Comparison of ENCODE assay signal across 27 cellular contexts in the genomic region with DNA sequence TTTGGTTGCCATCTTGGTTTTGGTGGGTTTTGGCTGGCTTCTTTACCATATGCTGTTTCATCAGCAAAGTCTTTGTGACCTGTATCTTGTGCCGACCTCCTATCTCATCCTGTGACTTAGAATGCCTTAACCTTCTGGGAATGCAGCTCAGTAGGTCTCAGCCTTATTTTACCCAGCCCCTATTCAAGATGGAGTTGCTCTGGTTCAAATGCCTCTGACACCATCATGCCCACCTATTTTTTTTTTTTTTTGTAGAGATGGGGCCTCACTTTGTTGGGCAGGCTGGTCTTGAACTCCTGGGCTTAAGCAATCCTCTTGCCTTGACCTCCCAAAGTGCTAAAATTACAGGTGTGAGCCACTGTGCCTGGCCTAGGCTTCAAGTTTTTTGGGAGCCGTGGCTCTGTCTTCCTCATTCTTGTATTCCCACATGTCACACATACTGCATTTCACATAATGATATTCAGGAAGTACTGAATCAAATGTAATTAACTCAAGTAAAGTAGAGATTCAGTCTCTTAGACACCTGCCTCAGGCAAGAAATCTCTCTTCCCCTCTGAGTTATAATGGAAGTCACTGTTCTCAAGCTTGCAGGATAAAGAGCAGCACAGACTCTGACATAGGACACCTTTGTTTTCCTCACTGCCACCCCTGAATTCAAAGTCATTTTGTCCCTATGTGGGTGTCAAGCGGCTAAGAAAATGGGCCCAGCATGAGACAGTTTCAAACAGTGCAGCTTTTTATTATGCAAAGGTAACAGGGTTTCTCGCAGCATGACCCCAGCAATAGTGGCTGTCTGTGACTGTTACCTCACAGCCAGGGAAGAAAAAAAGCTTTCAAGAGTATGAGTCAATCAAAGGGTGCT.
DNase-seq lines count a peak whose midpoint lies in the region; ATAC-seq and TF ChIP-seq lines count a peak whose summit lies in the region.
"Had no signal": no experiment of that assay in that cellular context is flagged by ENCODE, and none has a peak within 500 bp of the region (broad histone marks: within the 10 kb centered on the region; RNA-seq: fewer than 3 reads in every experiment).

No MANE protein-coding gene starts in this region.

- POLR2A ChIA-PET in HEK293 (lab: Yijun Ruan, JAX): interaction anchor here (0.6 kb wide), 1 partner anchor 805 kb away, joined by 3 read pairs; no protein-coding TSS in a partner anchor

- H3K36me3 ChIP-seq in HEK293 (ENCODE audit: control insufficient read depth in 2 of 2, insufficient read depth in 1 of 2, low read length in 2 of 2): no peaks in the 10 kb centered on the region
- H3K36me3 ChIP-seq: esophagus squamous epithelium, MG63, sigmoid colon had no signal

- no peak overlapping the region for H3K27ac ChIP-seq in HEK293 (ENCODE audit: extremely low read depth, low read depth, low read length)
- H3K27ac ChIP-seq: C4-2B, esophagus squamous epithelium, parathyroid adenoma, sigmoid colon had no signal

- no peak overlapping the region for H3K4me3 ChIP-seq in HEK293 (ENCODE audit: low read depth, low read length)
- H3K4me3 ChIP-seq: esophagus squamous epithelium, MG63, sigmoid colon had no signal

- no peaks in the 10 kb centered on the region for H3K4me1 ChIP-seq in HEK293 (ENCODE audit: control insufficient read depth, insufficient read depth, low read length)

- DNase-seq in ELF-1 (ENCODE audit: low read depth, low spot score): peak; percentile 81
- peak; percentile 98 for DNase-seq in NCI-H69 (lab: John Stamatoyannopoulos, UW)
- peak; percentile 74 for DNase-seq in iPS DF 4.7 (ENCODE audit: extremely low read depth, low spot score)
- DNase-seq in RKO (ENCODE audit: low spot score): no peak
- DNase-seq in COR-L47 (lab: John Stamatoyannopoulos, UW): no peak
- DNase-seq: ACHN; activated CD4-positive, alpha-beta T cell treated with anti-CD3 and anti-CD28 coated beads, Interleukin-2, amount 10 ng/mL, durations not matched to agents 24 days and 14 days; activated CD8-positive, alpha-beta memory T cell treated with anti-CD3 and anti-CD28 coated beads, Interleukin-2, amount 10 ng/mL, durations not matched to agents 7 days and 5 days; activated naive CD8-positive, alpha-beta T cell treated with anti-CD3 and anti-CD28 coated beads, Interleukin-2, amount 10 ng/mL, durations not matched to agents 7 days and 5 days; effector memory CD8-positive, alpha-beta T cell; esophagus squamous epithelium; HFFc6; left cardiac atrium; mesenchymal stem cell; MG63; natural killer cell; NCI-H187 treated with DMSO at 0.1 percent for 48 hours; NCI-H524; Right ventricle myocardium superior; sigmoid colon; T-cell had no signal

- ATAC-seq in SK-N-SH treated with all-trans-retinoic acid at 6 μM for 48 hours: no peak
- ATAC-seq in HG03039 (IDR thresholded peaks at IDR 0.05; ENCODE audit: unreplicated experiment): no peak
- ATAC-seq: activated CD8-positive, alpha-beta memory T cell treated with anti-CD3 and anti-CD28 coated beads, Interleukin-2, amount 10 ng/mL, durations not matched to agents 7 days and 5 days; effector memory CD8-positive, alpha-beta T cell; left cardiac atrium; natural killer cell; stimulated activated memory B cell treated with anti-CD40 and anti-IgM and Interleukin-4, amounts not matched to agents 10 μg/mL and 1 μg/mL and 100 μg/mL, for 72 hours; T-cell had no signal

- TF ChIP-seq CTCF in HEK293 (tag by site-specific recombination; IDR thresholded peaks at IDR 0.05): no peak

- no peaks in the 10 kb centered on the region for H3K9me3 ChIP-seq in HEK293 (ENCODE audit: control insufficient read depth, insufficient read depth, low read depth, low read length)
- H3K9me3 ChIP-seq: esophagus squamous epithelium, MG63, sigmoid colon had no signal

- CTCF ChIA-PET in HEK293 (lab: Yijun Ruan, JAX): interaction anchor here (0.7 kb wide), 1 partner anchor 164 kb away, joined by 3 read pairs; no protein-coding TSS in a partner anchor

TF ChIP-seq in HEK293, 187 proteins besides CTCF, POLR2A, EP300 and RAD21:
- TF ChIP-seq ZNF354C (tag by site-specific recombination; IDR thresholded peaks at IDR 0.05; ENCODE audit: borderline replicate concordance, low read depth) (no peak), ZIC2 (tag by site-specific recombination; IDR thresholded peaks at IDR 0.05) (peak; percentile 77)

TF ChIP-seq in SK-N-SH treated with all-trans-retinoic acid at 6 μM for 48 hours, 23 proteins besides CTCF, POLR2A, EP300 and RAD21:
- no peak for TF ChIP-seq TOX (CRISPR knock-in tag; IDR thresholded peaks at IDR 0.05; ENCODE audit: borderline replicate concordance)
- no peak for TF ChIP-seq PATZ1 (CRISPR knock-in tag; IDR thresholded peaks at IDR 0.05; ENCODE audit: borderline replicate concordance)
- TF ChIP-seq, protein P1, sequence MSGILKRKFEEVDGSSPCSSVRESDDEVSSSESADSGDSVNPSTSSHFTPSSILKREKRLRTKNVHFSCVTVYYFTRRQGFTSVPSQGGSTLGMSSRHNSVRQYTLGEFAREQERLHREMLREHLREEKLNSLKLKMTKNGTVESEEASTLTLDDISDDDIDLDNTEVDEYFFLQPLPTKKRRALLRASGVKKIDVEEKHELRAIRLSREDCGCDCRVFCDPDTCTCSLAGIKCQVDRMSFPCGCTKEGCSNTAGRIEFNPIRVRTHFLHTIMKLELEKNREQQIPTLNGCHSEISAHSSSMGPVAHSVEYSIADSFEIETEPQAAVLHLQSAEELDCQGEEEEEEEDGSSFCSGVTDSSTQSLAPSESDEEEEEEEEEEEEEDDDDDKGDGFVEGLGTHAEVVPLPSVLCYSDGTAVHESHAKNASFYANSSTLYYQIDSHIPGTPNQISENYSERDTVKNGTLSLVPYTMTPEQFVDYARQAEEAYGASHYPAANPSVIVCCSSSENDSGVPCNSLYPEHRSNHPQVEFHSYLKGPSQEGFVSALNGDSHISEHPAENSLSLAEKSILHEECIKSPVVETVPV (CRISPR knock-in tag; IDR thresholded peaks at IDR 0.05): no peak
- TF ChIP-seq ZNF8 (CRISPR knock-in tag; IDR thresholded peaks at IDR 0.05): no peak
- TF ChIP-seq PPARA (CRISPR knock-in tag; IDR thresholded peaks at IDR 0.05; ENCODE audit: borderline replicate concordance): no peak
- TF ChIP-seq OSR1 (CRISPR knock-in tag; IDR thresholded peaks at IDR 0.05): no peak
- no peak for TF ChIP-seq RARB (CRISPR knock-in tag; IDR thresholded peaks at IDR 0.05)
- no peak for TF ChIP-seq ISL1 (CRISPR knock-in tag; IDR thresholded peaks at IDR 0.05)
- TF ChIP-seq TCF4 (CRISPR knock-in tag; IDR thresholded peaks at IDR 0.05; ENCODE audit: borderline replicate concordance): no peak
- no peak for TF ChIP-seq ZFP3 (CRISPR knock-in tag; IDR thresholded peaks at IDR 0.05)
- no peak for TF ChIP-seq ZFP30 (CRISPR knock-in tag; IDR thresholded peaks at IDR 0.05)
- TF ChIP-seq CSDC2 (CRISPR knock-in tag; IDR thresholded peaks at IDR 0.05): no peak
- no peak for TF ChIP-seq ZNF70 (CRISPR knock-in tag; IDR thresholded peaks at IDR 0.05)

Comparison
In these comparisons a context has a peak if more than half of its experiments do, and no peak if none do; other contexts are left out.
1. DNase-seq: peak in ELF-1 (single experiment), NCI-H69 (single experiment) and iPS DF 4.7 (single experiment); none in RKO (single experiment) and COR-L47 (single experiment).